8 cellular contexts compared by ENCODE assay signal in the genomic region with DNA sequence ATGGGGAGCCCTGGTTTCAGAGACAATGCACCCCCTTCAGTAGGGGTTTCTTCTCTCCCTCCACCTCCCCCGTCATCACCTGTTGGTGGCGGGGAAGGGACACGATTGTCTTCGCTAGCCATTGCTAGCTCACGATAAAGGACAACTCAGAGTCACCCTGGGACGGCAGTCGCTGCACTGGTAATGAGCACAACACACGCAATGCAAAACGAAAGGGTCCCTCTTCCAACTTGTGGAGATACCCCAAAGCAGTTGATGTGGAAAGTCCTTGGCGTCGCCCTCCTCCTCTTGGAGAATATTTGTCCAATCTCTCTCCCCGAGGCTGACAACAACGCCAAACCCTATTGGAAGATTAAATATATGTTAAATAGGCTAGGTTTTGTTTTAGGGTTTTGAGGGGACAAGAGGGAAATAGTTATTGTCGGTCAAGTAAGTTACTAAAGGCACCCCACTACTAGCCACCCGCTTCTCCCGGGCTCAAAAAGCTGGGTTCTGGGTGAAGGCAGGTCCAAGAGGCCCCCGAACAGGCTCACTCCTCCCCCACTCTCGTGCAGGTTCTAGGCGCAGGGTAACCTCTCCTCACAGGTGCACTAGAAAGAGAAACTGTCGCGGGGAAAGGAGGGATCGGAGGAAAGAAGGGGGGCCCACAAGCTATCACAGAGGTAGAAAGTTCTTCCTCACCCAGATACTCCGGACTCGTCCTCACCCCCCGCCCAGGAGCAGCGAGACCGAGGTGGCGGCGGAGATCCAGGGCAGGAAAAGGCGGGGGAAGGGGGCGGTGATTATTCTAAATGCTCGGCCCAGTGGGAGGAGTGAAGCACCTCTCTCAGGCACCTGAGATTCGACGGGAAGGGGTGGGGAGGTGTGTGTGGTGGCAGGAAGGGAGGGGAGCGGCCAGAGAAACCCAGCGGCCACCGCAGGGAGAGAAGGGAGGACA. TPM values are rescaled to one million over a fixed set of nuclear protein-coding genes. Genes with fewer than 3 reads are reported as not detected.
A peak's percentile ranks its signal among the peaks of the same experiment; 100 is the strongest.
DNase-seq lines count a peak whose midpoint lies in the region; ATAC-seq and TF ChIP-seq lines count a peak whose summit lies in the region.

A gene with protein sequence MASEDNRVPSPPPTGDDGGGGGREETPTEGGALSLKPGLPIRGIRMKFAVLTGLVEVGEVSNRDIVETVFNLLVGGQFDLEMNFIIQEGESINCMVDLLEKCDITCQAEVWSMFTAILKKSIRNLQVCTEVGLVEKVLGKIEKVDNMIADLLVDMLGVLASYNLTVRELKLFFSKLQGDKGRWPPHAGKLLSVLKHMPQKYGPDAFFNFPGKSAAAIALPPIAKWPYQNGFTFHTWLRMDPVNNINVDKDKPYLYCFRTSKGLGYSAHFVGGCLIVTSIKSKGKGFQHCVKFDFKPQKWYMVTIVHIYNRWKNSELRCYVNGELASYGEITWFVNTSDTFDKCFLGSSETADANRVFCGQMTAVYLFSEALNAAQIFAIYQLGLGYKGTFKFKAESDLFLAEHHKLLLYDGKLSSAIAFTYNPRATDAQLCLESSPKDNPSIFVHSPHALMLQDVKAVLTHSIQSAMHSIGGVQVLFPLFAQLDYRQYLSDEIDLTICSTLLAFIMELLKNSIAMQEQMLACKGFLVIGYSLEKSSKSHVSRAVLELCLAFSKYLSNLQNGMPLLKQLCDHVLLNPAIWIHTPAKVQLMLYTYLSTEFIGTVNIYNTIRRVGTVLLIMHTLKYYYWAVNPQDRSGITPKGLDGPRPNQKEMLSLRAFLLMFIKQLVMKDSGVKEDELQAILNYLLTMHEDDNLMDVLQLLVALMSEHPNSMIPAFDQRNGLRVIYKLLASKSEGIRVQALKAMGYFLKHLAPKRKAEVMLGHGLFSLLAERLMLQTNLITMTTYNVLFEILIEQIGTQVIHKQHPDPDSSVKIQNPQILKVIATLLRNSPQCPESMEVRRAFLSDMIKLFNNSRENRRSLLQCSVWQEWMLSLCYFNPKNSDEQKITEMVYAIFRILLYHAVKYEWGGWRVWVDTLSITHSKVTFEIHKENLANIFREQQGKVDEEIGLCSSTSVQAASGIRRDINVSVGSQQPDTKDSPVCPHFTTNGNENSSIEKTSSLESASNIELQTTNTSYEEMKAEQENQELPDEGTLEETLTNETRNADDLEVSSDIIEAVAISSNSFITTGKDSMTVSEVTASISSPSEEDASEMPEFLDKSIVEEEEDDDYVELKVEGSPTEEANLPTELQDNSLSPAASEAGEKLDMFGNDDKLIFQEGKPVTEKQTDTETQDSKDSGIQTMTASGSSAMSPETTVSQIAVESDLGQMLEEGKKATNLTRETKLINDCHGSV (N-terminal part only) (minus strand): TSS at position 764 of the 937 bp plus-strand sequence. CDS start 642 bp downstream, at position 122.

- H3K4me1 Mint-ChIP-seq in T-cell (peaks cover 26 to 35% (median 30%) of the 10 kb centered on the region in 3 donors), type B pancreatic cell (ENCODE audit: unreplicated experiment) (peaks cover 22% of the 10 kb centered on the region)
- H3K4me1 Mint-ChIP-seq in activated naive CD8-positive, alpha-beta T cell treated with anti-CD3 and anti-CD28 coated beads, Interleukin-2, amount 50 U/mL, for 24 hours, result peaks cover 28% of the 10 kb centered on the region

- H3K4me1 ChIP-seq in heart right ventricle, result peaks cover 0 to 34% (median 24%) of the 10 kb centered on the region in 9 donors

- H3K27ac Mint-ChIP-seq in T-cell, result peak within 1 kb of the TSS; percentile 98 to 99
- H3K27ac Mint-ChIP-seq in activated naive CD8-positive, alpha-beta T cell treated with anti-CD3 and anti-CD28 coated beads, Interleukin-2, amount 50 U/mL, for 24 hours, result peak within 1 kb of the TSS; percentile 96
- peak within 1 kb of the TSS; percentile 98 for H3K27ac Mint-ChIP-seq in type B pancreatic cell

- H3K4me3 Mint-ChIP-seq in T-cell (peak within 1 kb of the TSS; percentile 95 to 100 (median 100)), type B pancreatic cell (peak within 1 kb of the TSS; percentile 100)
- peak within 1 kb of the TSS; percentile 98 for H3K4me3 Mint-ChIP-seq in activated naive CD8-positive, alpha-beta T cell treated with anti-CD3 and anti-CD28 coated beads, Interleukin-2, amount 50 U/mL, for 24 hours

- H3K4me3 ChIP-seq in GM12864 (ENCODE audit: low read depth, low read length) (peak within 1 kb of the TSS; percentile 90), heart right ventricle (peak within 1 kb of the TSS; percentile 85 to 100 (median 100))

- DNase-seq in GM12864 (ENCODE audit: low read depth) (peak; percentile 64), NCI-H1417 (lab: John Stamatoyannopoulos, UW) (peak; percentile 84 to 95 (median 93)), T-cell (peak; percentile 70 to 89 (median 81)), heart right ventricle (peak; percentile 61 to 64), posterior cingulate gyrus (peak in 9 of 10 donors; percentile 42 to 91 (median 56)), type B pancreatic cell (ENCODE audit: extremely low spot score, unreplicated experiment) (peak; percentile 74)
- DNase-seq in activated naive CD8-positive, alpha-beta T cell treated with anti-CD3 and anti-CD28 coated beads, Interleukin-2, amount 50 U/mL, for 24 hours, result peak; percentile 84

- H3K36me3 ChIP-seq in heart right ventricle, result peaks cover 0 to 4% (median 0%) of the 10 kb centered on the region in 9 donors

- CTCF ChIA-PET in T-cell (lab: Charles Lee), result interaction anchor here (0.5 to 0.9 kb wide), 3 partner anchors 74 to 1762 kb away, joined by 3 to 9 read pairs (median 3); no protein-coding TSS in a partner anchor

- no peaks in the 10 kb centered on the region for H3K9me3 ChIP-seq in heart right ventricle

- H3K27me3 Mint-ChIP-seq in T-cell (no peaks in the 10 kb centered on the region), type B pancreatic cell (no peaks in the 10 kb centered on the region)
- H3K27me3 Mint-ChIP-seq in activated naive CD8-positive, alpha-beta T cell treated with anti-CD3 and anti-CD28 coated beads, Interleukin-2, amount 50 U/mL, for 24 hours, result no peaks in the 10 kb centered on the region

- intact Hi-C loops in heart right ventricle (cut with DNase I), result loop anchor here in 1 of 10 donors (5.0 kb wide), 1 partner anchor 83 kb away; the partner anchor contains the start of gene RPS3A
- intact Hi-C loops in posterior cingulate gyrus (cut with DNase I), result no loop called here

- 0 to 1% methylated on average over 35 to 37 of the region's 37 CpGs for WGBS in heart right ventricle, 2 donors

- H3K9me3 Mint-ChIP-seq in T-cell (no peaks in the 10 kb centered on the region), type B pancreatic cell (no peaks in the 10 kb centered on the region)
- H3K9me3 Mint-ChIP-seq in activated naive CD8-positive, alpha-beta T cell treated with anti-CD3 and anti-CD28 coated beads, Interleukin-2, amount 50 U/mL, for 24 hours, result no peaks in the 10 kb centered on the region

- H3K27me3 ChIP-seq in heart right ventricle, result no peaks in the 10 kb centered on the region

- ATAC-seq in HG02763 (IDR thresholded peaks at IDR 0.05; ENCODE audit: unreplicated experiment) (peak; percentile 66), T-cell (replicated peaks in 1 of 4) (peak; percentile 80 to 86 (median 84)), heart right ventricle (peak; percentile 73 to 87 (median 78))
- peak; percentile 72 for ATAC-seq in activated naive CD8-positive, alpha-beta T cell treated with anti-CD3 and anti-CD28 coated beads, Interleukin-2, amount 50 U/mL, for 24 hours

- TF ChIP-seq CTCF in GM12864 (IDR thresholded peaks at IDR 0.05; ENCODE audit: low read depth, low read length, missing control alignments), result no peak
- TF ChIP-seq CTCF in heart right ventricle (IDR thresholded peaks at IDR 0.05), result no peak
- TF ChIP-seq CTCF in type B pancreatic cell (conservative IDR thresholded peaks at IDR 0.05), result no peak

- H3K36me3 Mint-ChIP-seq in T-cell, result peaks cover 2% of the 10 kb centered on the region
- peaks cover 19% of the 10 kb centered on the region for H3K36me3 Mint-ChIP-seq in activated naive CD8-positive, alpha-beta T cell treated with anti-CD3 and anti-CD28 coated beads, Interleukin-2, amount 50 U/mL, for 24 hours (ENCODE audit: low read depth)
- no peaks in the 10 kb centered on the region for H3K36me3 Mint-ChIP-seq in type B pancreatic cell

- POLR2A ChIA-PET in T-cell (lab: Charles Lee), result interaction anchor here (0.5 to 2.0 kb wide), 6 partner anchors 12 to 86 kb away, joined by 3 to 9 read pairs (median 4); no protein-coding TSS in a partner anchor

- peak within 1 kb of the TSS; percentile 64 to 95 (median 92) for H3K27ac ChIP-seq in heart right ventricle

RNA-seq across cellular contexts. Expression of the gene that starts here (rescaled TPM):
- total RNA-seq in T-cell, result 10 to 100 TPM; 56.1 to 81.7 (median 56.9) TPM
- total RNA-seq in heart right ventricle, result 10 to 100 TPM; 15.2 to 31.2 (median 25.8) TPM
- 1 to 10 TPM; 6.2 to 7.1 TPM for polyA plus RNA-seq in heart right ventricle
- 59.8 and 64.5 TPM in 2 replicates for total RNA-seq in type B pancreatic cell (ENCODE audit: low replicate concordance)

Comparison
In these comparisons a context has a peak if more than half of its experiments do, and no peak if none do; other contexts are left out.
1. Peak in every context shown above with its lines: DNase-seq, ATAC-seq, H3K4me3 ChIP-seq and H3K27ac ChIP-seq.